In the genomic region with DNA sequence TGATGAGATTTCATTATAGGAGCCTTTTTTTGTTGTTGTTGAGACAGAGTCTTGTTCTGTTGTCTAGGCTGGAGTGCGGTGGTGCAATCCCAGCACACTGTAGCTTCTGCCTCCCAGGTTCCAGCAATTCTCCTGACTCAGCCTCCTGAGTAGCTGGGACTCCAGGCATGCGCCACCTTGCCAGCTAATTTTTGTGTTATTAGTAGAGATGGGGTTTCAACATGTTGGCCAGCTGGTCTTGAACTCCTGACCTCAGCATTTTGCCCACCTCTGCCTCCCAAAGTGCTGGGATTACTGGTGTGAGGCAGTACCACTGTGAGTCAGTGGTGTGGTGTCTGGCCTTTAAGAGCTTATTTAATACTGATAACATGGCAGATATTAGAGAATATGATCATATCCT, we compare ENCODE assay signal across 1 cellular context.
TF ChIP-seq lines count a peak whose summit lies in the region.

No MANE protein-coding gene starts in this region.

TF ChIP-seq in SK-N-SH treated with all-trans-retinoic acid at 6 μM for 48 hours, 23 proteins besides CTCF, POLR2A, EP300 and RAD21 (continued from another document):
- TF ChIP-seq, protein P1, sequence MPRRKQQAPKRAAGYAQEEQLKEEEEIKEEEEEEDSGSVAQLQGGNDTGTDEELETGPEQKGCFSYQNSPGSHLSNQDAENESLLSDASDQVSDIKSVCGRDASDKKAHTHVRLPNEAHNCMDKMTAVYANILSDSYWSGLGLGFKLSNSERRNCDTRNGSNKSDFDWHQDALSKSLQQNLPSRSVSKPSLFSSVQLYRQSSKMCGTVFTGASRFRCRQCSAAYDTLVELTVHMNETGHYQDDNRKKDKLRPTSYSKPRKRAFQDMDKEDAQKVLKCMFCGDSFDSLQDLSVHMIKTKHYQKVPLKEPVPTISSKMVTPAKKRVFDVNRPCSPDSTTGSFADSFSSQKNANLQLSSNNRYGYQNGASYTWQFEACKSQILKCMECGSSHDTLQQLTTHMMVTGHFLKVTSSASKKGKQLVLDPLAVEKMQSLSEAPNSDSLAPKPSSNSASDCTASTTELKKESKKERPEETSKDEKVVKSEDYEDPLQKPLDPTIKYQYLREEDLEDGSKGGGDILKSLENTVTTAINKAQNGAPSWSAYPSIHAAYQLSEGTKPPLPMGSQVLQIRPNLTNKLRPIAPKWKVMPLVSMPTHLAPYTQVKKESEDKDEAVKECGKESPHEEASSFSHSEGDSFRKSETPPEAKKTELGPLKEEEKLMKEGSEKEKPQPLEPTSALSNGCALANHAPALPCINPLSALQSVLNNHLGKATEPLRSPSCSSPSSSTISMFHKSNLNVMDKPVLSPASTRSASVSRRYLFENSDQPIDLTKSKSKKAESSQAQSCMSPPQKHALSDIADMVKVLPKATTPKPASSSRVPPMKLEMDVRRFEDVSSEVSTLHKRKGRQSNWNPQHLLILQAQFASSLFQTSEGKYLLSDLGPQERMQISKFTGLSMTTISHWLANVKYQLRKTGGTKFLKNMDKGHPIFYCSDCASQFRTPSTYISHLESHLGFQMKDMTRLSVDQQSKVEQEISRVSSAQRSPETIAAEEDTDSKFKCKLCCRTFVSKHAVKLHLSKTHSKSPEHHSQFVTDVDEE (CRISPR knock-in tag; IDR thresholded peaks at IDR 0.05): no peak
- TF ChIP-seq ARNTL (CRISPR knock-in tag; IDR thresholded peaks at IDR 0.05; ENCODE audit: borderline replicate concordance, low read depth): no peak
- TF ChIP-seq, protein P2, sequence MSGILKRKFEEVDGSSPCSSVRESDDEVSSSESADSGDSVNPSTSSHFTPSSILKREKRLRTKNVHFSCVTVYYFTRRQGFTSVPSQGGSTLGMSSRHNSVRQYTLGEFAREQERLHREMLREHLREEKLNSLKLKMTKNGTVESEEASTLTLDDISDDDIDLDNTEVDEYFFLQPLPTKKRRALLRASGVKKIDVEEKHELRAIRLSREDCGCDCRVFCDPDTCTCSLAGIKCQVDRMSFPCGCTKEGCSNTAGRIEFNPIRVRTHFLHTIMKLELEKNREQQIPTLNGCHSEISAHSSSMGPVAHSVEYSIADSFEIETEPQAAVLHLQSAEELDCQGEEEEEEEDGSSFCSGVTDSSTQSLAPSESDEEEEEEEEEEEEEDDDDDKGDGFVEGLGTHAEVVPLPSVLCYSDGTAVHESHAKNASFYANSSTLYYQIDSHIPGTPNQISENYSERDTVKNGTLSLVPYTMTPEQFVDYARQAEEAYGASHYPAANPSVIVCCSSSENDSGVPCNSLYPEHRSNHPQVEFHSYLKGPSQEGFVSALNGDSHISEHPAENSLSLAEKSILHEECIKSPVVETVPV (CRISPR knock-in tag; IDR thresholded peaks at IDR 0.05): no peak
